1 cellular context compared by ENCODE assay signal in genomic region chr1:234458352-234459027, GRCh38.
A peak's percentile ranks its signal among the peaks of the same experiment; 100 is the strongest.
TF ChIP-seq lines count a peak whose summit lies in the region.

No MANE protein-coding gene starts in this region.

TF ChIP-seq in HEK293, 187 proteins besides CTCF, POLR2A, EP300 and RAD21 (continued from another document):
- no peak for TF ChIP-seq ZNF398 (tag by site-specific recombination; IDR thresholded peaks at IDR 0.05)
- peak; percentile 67 for TF ChIP-seq PRDM6 (tag by site-specific recombination; IDR thresholded peaks at IDR 0.05)
- TF ChIP-seq TSHZ1 (tag by site-specific recombination; IDR thresholded peaks at IDR 0.05; ENCODE audit: borderline replicate concordance): no peak
- TF ChIP-seq KLF17 (tag by site-specific recombination; IDR thresholded peaks at IDR 0.05): no peak
- TF ChIP-seq ZNF510 (tag by site-specific recombination; IDR thresholded peaks at IDR 0.05; ENCODE audit: insufficient replicate concordance): no peak
- TF ChIP-seq ZNF10 (tag by site-specific recombination; IDR thresholded peaks at IDR 0.05): no peak
- TF ChIP-seq ZNF37A (tag by site-specific recombination; IDR thresholded peaks at IDR 0.05): no peak
- TF ChIP-seq ZBTB7A (tag by site-specific recombination; IDR thresholded peaks at IDR 0.05; ENCODE audit: low read depth): no peak
- no peak for TF ChIP-seq ZSCAN4 (tag by site-specific recombination; IDR thresholded peaks at IDR 0.05)
- no peak for TF ChIP-seq ZNF555 (tag by site-specific recombination; conservative IDR thresholded peaks at IDR 0.05)
- no peak for TF ChIP-seq ZNF704 (tag by site-specific recombination; IDR thresholded peaks at IDR 0.05)
- no peak for TF ChIP-seq HOXC10 (CRISPR knock-in tag; IDR thresholded peaks at IDR 0.05)
- no peak for TF ChIP-seq ZNF449 (tag by site-specific recombination; IDR thresholded peaks at IDR 0.05)
- no peak for TF ChIP-seq ZNF302 (tag by site-specific recombination; IDR thresholded peaks at IDR 0.05; ENCODE audit: low read depth)
- TF ChIP-seq ZBTB10 (tag by site-specific recombination; IDR thresholded peaks at IDR 0.05): no peak
- no peak for TF ChIP-seq ZEB2 (tag by site-specific recombination; IDR thresholded peaks at IDR 0.05)
- TF ChIP-seq EGR2 (tag by site-specific recombination; IDR thresholded peaks at IDR 0.05; ENCODE audit: low read depth): no peak
- TF ChIP-seq ZNF488 (tag by site-specific recombination; IDR thresholded peaks at IDR 0.05): no peak
